16 cellular contexts compared by ENCODE assay signal in the genomic region with DNA sequence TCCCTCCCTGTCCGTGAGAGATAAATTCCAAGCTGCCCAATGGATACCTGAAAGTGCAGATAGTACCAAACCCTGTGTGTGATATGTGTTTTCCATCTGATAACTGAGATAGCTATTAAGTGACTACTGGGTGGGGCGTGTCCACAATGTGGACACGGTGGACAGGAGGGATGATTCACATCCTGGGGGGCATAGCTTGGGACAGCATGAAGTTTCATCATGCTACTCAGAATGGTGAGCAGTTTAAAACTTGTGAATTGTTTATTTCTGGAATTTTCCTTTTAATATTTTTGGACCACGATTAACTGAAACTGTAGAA.
DNase-seq lines count a peak whose midpoint lies in the region; ATAC-seq and TF ChIP-seq lines count a peak whose summit lies in the region.
"Had no signal": no experiment of that assay in that cellular context is flagged by ENCODE, and none has a peak within 500 bp of the region (broad histone marks: within the 10 kb centered on the region; RNA-seq: fewer than 3 reads in every experiment).

No MANE protein-coding gene starts in this region.

- H2AFZ ChIP-seq in GM23338 = no peak overlapping the region

- H3K79me2 ChIP-seq in GM23338 (replicated peaks; ENCODE audit: insufficient read depth) = no peaks in the 10 kb centered on the region

- no peak for ATAC-seq in GM23338
- ATAC-seq in GM19463 (IDR thresholded peaks at IDR 0.05; ENCODE audit: unreplicated experiment) = no peak
- ATAC-seq: activated CD8-positive, alpha-beta T cell treated with anti-CD3 and anti-CD28 coated beads, Interleukin-2, amount 10 ng/mL, durations not matched to agents 7 days and 5 days; activated T-helper 17 cell treated with anti-CD3 and anti-CD28 coated beads, Interleukin-2, amount 50 U/mL, for 72 hours had no signal

- H3K4me2 ChIP-seq in GM23338 = no peak overlapping the region

- H3K27ac Mint-ChIP-seq in HFFc6 (peak overlapping the region; percentile 54; the same call in 1 of the 2 replicates), GM23338 (no peak overlapping the region)
- no peak overlapping the region for H3K27ac Mint-ChIP-seq in activated naive CD8-positive, alpha-beta T cell treated with anti-CD3 and anti-CD28 coated beads for 36 hours
- H3K27ac Mint-ChIP-seq: activated CD8-positive, alpha-beta T cell treated with anti-CD3 and anti-CD28 coated beads, Interleukin-2, amount 10 ng/mL, durations not matched to agents 7 days and 5 days; activated T-helper 17 cell treated with anti-CD3 and anti-CD28 coated beads, Interleukin-2, amount 50 U/mL, for 72 hours had no signal

- H3K4me1 ChIP-seq in GM23338 (ENCODE audit: insufficient read depth) = peaks cover 21% of the 10 kb centered on the region
- H3K4me1 ChIP-seq: ascending aorta, prostate gland had no signal

- H3K9me2 ChIP-seq in GM23338 (ENCODE audit: insufficient read depth) = peaks cover 9% of the 10 kb centered on the region; the same call in 1 of the 2 replicates

- H3F3A ChIP-seq in GM23338 (replicated peaks; ENCODE audit: low read depth) = no peaks in the 10 kb centered on the region

- H3K36me3 ChIP-seq in GM23338 (ENCODE audit: insufficient read depth) = no peaks in the 10 kb centered on the region
- H3K36me3 ChIP-seq: ascending aorta, prostate gland, SJCRH30, tibial artery had no signal

- H3K27ac ChIP-seq in GM23338 (ENCODE audit: low read depth) = no peak overlapping the region
- H3K27ac ChIP-seq: ascending aorta, prostate gland, SJCRH30, tibial artery had no signal

- H3K36me3 Mint-ChIP-seq in HFFc6 (ENCODE audit: low read depth) (peaks cover 9% of the 10 kb centered on the region; the same call in 1 of the 2 replicates), GM23338 (ENCODE audit: low read depth) (no peaks in the 10 kb centered on the region)
- no peaks in the 10 kb centered on the region for H3K36me3 Mint-ChIP-seq in activated naive CD8-positive, alpha-beta T cell treated with anti-CD3 and anti-CD28 coated beads for 36 hours

- peaks cover 2% of the 10 kb centered on the region; the same call in 1 of the 2 replicates for H3K27me3 Mint-ChIP-seq in HFFc6 (ENCODE audit: insufficient read depth)
- peaks cover 1% of the 10 kb centered on the region for H3K27me3 Mint-ChIP-seq in GM23338 (ENCODE audit: insufficient read depth, low read depth, poor library complexity)
- peaks cover 8% of the 10 kb centered on the region for H3K27me3 Mint-ChIP-seq in activated naive CD8-positive, alpha-beta T cell treated with anti-CD3 and anti-CD28 coated beads for 36 hours

- no peak overlapping the region for H3K4me3 Mint-ChIP-seq in HFFc6
- H3K4me3 Mint-ChIP-seq in GM23338 = no peak overlapping the region
- H3K4me3 Mint-ChIP-seq in activated naive CD8-positive, alpha-beta T cell treated with anti-CD3 and anti-CD28 coated beads for 36 hours = no peak overlapping the region
- H3K4me3 Mint-ChIP-seq: activated CD8-positive, alpha-beta T cell treated with anti-CD3 and anti-CD28 coated beads, Interleukin-2, amount 10 ng/mL, durations not matched to agents 7 days and 5 days; activated T-helper 17 cell treated with anti-CD3 and anti-CD28 coated beads, Interleukin-2, amount 50 U/mL, for 72 hours had no signal

- DNase-seq in AG20443 (ENCODE audit: low spot score) (peak; percentile 22), HFFc6 (peak; percentile 56), SW480 (ENCODE audit: low spot score) (peak; percentile 82), fibroblast of villous mesenchyme (ENCODE audit: low read depth) (peak; percentile 22), DMS79 treated with DMSO at 0.1 percent for 48 hours (lab: John Stamatoyannopoulos, UW) (no peak), GM23338 (ENCODE audit: low spot score) (no peak)
- no peak for DNase-seq in activated naive CD8-positive, alpha-beta T cell treated with anti-CD3 and anti-CD28 coated beads for 36 hours
- DNase-seq: activated CD8-positive, alpha-beta T cell treated with anti-CD3 and anti-CD28 coated beads, Interleukin-2, amount 10 ng/mL, durations not matched to agents 7 days and 5 days; AML-193; NCI-H2107; SJCRH30; tibial artery had no signal

- no peaks in the 10 kb centered on the region for H3K27me3 ChIP-seq in GM23338 (ENCODE audit: insufficient read depth)
- H3K27me3 ChIP-seq: ascending aorta, SJCRH30, tibial artery had no signal

- H3K9me3 Mint-ChIP-seq in HFFc6 = no peaks in the 10 kb centered on the region; the same call in 1 of the 2 replicates
- H3K9me3 Mint-ChIP-seq in GM23338 = no peaks in the 10 kb centered on the region
- no peaks in the 10 kb centered on the region for H3K9me3 Mint-ChIP-seq in activated naive CD8-positive, alpha-beta T cell treated with anti-CD3 and anti-CD28 coated beads for 36 hours

- no peak overlapping the region for H3K4me3 ChIP-seq in fibroblast of villous mesenchyme (ENCODE audit: low read depth, low read length)
- H3K4me3 ChIP-seq in GM23338 = no peak overlapping the region
- H3K4me3 ChIP-seq: ascending aorta, prostate gland, SJCRH30, tibial artery had no signal

- no peaks in the 10 kb centered on the region for H4K20me1 ChIP-seq in GM23338 (replicated peaks; ENCODE audit: insufficient read depth)

- H3K4me1 Mint-ChIP-seq in HFFc6 (ENCODE audit: low read depth) (peaks cover 22% of the 10 kb centered on the region; the same call in 1 of the 2 replicates), GM23338 (peaks cover 30% of the 10 kb centered on the region)
- peaks cover 4% of the 10 kb centered on the region for H3K4me1 Mint-ChIP-seq in activated naive CD8-positive, alpha-beta T cell treated with anti-CD3 and anti-CD28 coated beads for 36 hours
- H3K4me1 Mint-ChIP-seq: activated T-helper 17 cell treated with anti-CD3 and anti-CD28 coated beads, Interleukin-2, amount 50 U/mL, for 72 hours had no signal

- no peak for TF ChIP-seq CTCF in HFFc6 (IDR thresholded peaks at IDR 0.05)
- no peak for TF ChIP-seq CTCF in fibroblast of villous mesenchyme (IDR thresholded peaks at IDR 0.05; ENCODE audit: insufficient read depth, low read depth, low read length)
- TF ChIP-seq CTCF in GM23338 (conservative IDR thresholded peaks at IDR 0.05; ENCODE audit: low read depth in 2 of 2) = no peak

TF ChIP-seq in GM23338, 12 proteins besides CTCF, POLR2A, EP300 and RAD21 (continues in another document):
- TF ChIP-seq JUNB (IDR thresholded peaks at IDR 0.05; ENCODE audit: unreplicated experiment) = no peak
- TF ChIP-seq CREB1 (CRISPR knock-in tag; IDR thresholded peaks at IDR 0.05; ENCODE audit: low read depth) = no peak
- TF ChIP-seq, protein P1, sequence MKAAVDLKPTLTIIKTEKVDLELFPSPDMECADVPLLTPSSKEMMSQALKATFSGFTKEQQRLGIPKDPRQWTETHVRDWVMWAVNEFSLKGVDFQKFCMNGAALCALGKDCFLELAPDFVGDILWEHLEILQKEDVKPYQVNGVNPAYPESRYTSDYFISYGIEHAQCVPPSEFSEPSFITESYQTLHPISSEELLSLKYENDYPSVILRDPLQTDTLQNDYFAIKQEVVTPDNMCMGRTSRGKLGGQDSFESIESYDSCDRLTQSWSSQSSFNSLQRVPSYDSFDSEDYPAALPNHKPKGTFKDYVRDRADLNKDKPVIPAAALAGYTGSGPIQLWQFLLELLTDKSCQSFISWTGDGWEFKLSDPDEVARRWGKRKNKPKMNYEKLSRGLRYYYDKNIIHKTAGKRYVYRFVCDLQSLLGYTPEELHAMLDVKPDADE (IDR thresholded peaks at IDR 0.05) = no peak
- no peak for TF ChIP-seq ZNF114 (CRISPR knock-in tag; IDR thresholded peaks at IDR 0.05)
- TF ChIP-seq EZH2 (IDR thresholded peaks at IDR 0.05; ENCODE audit: low read depth, unreplicated experiment) = no peak
- TF ChIP-seq EZH2phosphoT487 (IDR thresholded peaks at IDR 0.05; ENCODE audit: unreplicated experiment) = no peak

Comparison
In these comparisons a context has a peak if more than half of its experiments do, and no peak if none do; other contexts are left out.
1. DNase-seq: peak in AG20443 (single experiment), HFFc6 (single experiment), SW480 (single experiment) and fibroblast of villous mesenchyme (single experiment); none in DMS79 treated with DMSO at 0.1 percent for 48 hours (single experiment), GM23338 (single experiment) and activated naive CD8-positive, alpha-beta T cell treated with anti-CD3 and anti-CD28 coated beads for 36 hours (single experiment).